In genomic region chr22:20437253-20438065, GRCh38 we compare ENCODE assay signal across 8 cellular contexts. TPM values are rescaled to one million over a fixed set of nuclear protein-coding genes. Genes with fewer than 3 reads are reported as not detected.
A peak's percentile ranks its signal among the peaks of the same experiment; 100 is the strongest.
DNase-seq lines count a peak whose midpoint lies in the region; TF ChIP-seq lines count a peak whose summit lies in the region.

Gene SCARF2 (minus strand): TSS chr22:20437825. CDS start chr22:20437754, 71 bp downstream.

- H3K27me3 Mint-ChIP-seq in activated T-helper 2 cell treated with anti-CD3 and anti-CD28 coated beads, Interferon-gamma antibody, Interleukin-2, Interleukin-4, amounts not matched to agents 10 μg/mL and 5 μg/mL and 100 μg/mL, durations not matched to agents 14 hours and 24 hours and 36 hours (ENCODE audit: low read depth) = peaks cover 45% of the 10 kb centered on the region

- H3K36me3 Mint-ChIP-seq in activated T-helper 2 cell treated with anti-CD3 and anti-CD28 coated beads, Interferon-gamma antibody, Interleukin-2, Interleukin-4, amounts not matched to agents 10 μg/mL and 5 μg/mL and 100 μg/mL, durations not matched to agents 14 hours and 24 hours and 36 hours (ENCODE audit: low read depth) = peaks cover 14% of the 10 kb centered on the region

- intact Hi-C loops in activated T-helper 2 cell treated with anti-CD3 and anti-CD28 coated beads, Interferon-gamma antibody, Interleukin-2, Interleukin-4, amounts not matched to agents 10 μg/mL and 5 μg/mL and 100 μg/mL, durations not matched to agents 14 hours and 24 hours and 36 hours (cut with micrococcal nuclease) = no loop called here

- peak; percentile 64 for DNase-seq in activated CD8-positive, alpha-beta memory T cell treated with anti-CD3 and anti-CD28 coated beads for 24 hours
- no peak for DNase-seq in activated CD8-positive, alpha-beta memory T cell treated with anti-CD3 and anti-CD28 coated beads, Interleukin-2, amount 50 U/mL, for 48 hours
- DNase-seq in activated T-helper 2 cell treated with anti-CD3 and anti-CD28 coated beads, Interferon-gamma antibody, Interleukin-2, Interleukin-4, amounts not matched to agents 10 μg/mL and 5 μg/mL and 100 μg/mL, durations not matched to agents 14 hours and 24 hours and 36 hours (ENCODE audit: low spot score) = no peak
- peak; percentile 93 for DNase-seq in hepatic stellate cell (ENCODE audit: low spot score)
- no peak for DNase-seq in retinal pigment epithelial cell (ENCODE audit: low read depth)
- DNase-seq in NCI-H2171 treated with DMSO at 0.1 percent for 48 hours (lab: John Stamatoyannopoulos, UW) = no peak
- DNase-seq in NCI-H345 treated with DMSO at 0.1 percent for 48 hours (lab: John Stamatoyannopoulos, UW; ENCODE audit: unreplicated experiment) = no peak
- DNase-seq in NK-92 (lab: John Stamatoyannopoulos, UW; ENCODE audit: unreplicated experiment) = no peak

- TF ChIP-seq CTCF in retinal pigment epithelial cell (conservative IDR thresholded peaks at IDR 0.05; ENCODE audit: low read depth, low read length) = no peak

- H3K4me1 Mint-ChIP-seq in activated T-helper 2 cell treated with anti-CD3 and anti-CD28 coated beads, Interferon-gamma antibody, Interleukin-2, Interleukin-4, amounts not matched to agents 10 μg/mL and 5 μg/mL and 100 μg/mL, durations not matched to agents 14 hours and 24 hours and 36 hours (ENCODE audit: low read depth) = peaks cover 5% of the 10 kb centered on the region

- peak within 1 kb of the TSS; percentile 61 for H3K4me3 Mint-ChIP-seq in activated T-helper 2 cell treated with anti-CD3 and anti-CD28 coated beads, Interferon-gamma antibody, Interleukin-2, Interleukin-4, amounts not matched to agents 10 μg/mL and 5 μg/mL and 100 μg/mL, durations not matched to agents 14 hours and 24 hours and 36 hours (ENCODE audit: low read depth)

- peak within 1 kb of the TSS; percentile 58 for H3K4me3 ChIP-seq in retinal pigment epithelial cell (ENCODE audit: low read length)

- H3K27ac Mint-ChIP-seq in activated T-helper 2 cell treated with anti-CD3 and anti-CD28 coated beads, Interferon-gamma antibody, Interleukin-2, Interleukin-4, amounts not matched to agents 10 μg/mL and 5 μg/mL and 100 μg/mL, durations not matched to agents 14 hours and 24 hours and 36 hours = no peak within 1 kb of the TSS

- H3K9me3 Mint-ChIP-seq in activated T-helper 2 cell treated with anti-CD3 and anti-CD28 coated beads, Interferon-gamma antibody, Interleukin-2, Interleukin-4, amounts not matched to agents 10 μg/mL and 5 μg/mL and 100 μg/mL, durations not matched to agents 14 hours and 24 hours and 36 hours = no peaks in the 10 kb centered on the region

RNA-seq across cellular contexts. Expression of gene SCARF2, which starts in this region (rescaled TPM):
- total RNA-seq in activated T-helper 2 cell treated with anti-CD3 and anti-CD28 coated beads, Interferon-gamma antibody, Interleukin-2, Interleukin-4, amounts not matched to agents 10 μg/mL and 5 μg/mL and 100 μg/mL, durations not matched to agents 14 hours and 24 hours and 36 hours = 0.55 and 0.62 TPM in 2 replicates

Comparison
In these comparisons a context has a peak if more than half of its experiments do, and no peak if none do; other contexts are left out.
1. DNase-seq: peak in activated CD8-positive, alpha-beta memory T cell treated with anti-CD3 and anti-CD28 coated beads for 24 hours (single experiment) and hepatic stellate cell (single experiment); none in activated CD8-positive, alpha-beta memory T cell treated with anti-CD3 and anti-CD28 coated beads, Interleukin-2, amount 50 U/mL, for 48 hours (single experiment), activated T-helper 2 cell treated with anti-CD3 and anti-CD28 coated beads, Interferon-gamma antibody, Interleukin-2, Interleukin-4, amounts not matched to agents 10 μg/mL and 5 μg/mL and 100 μg/mL, durations not matched to agents 14 hours and 24 hours and 36 hours (single experiment), retinal pigment epithelial cell (single experiment), NCI-H2171 treated with DMSO at 0.1 percent for 48 hours (single experiment), NCI-H345 treated with DMSO at 0.1 percent for 48 hours (single experiment) and NK-92 (single experiment).